ENCODE assay signal across 23 cellular contexts in genomic region chr15:42082832-42083604, GRCh38. TPM values are rescaled to one million over a fixed set of nuclear protein-coding genes. Genes with fewer than 3 reads are reported as not detected.
"Had no signal": no experiment of that assay in that cellular context is flagged by ENCODE, and none has a peak within 500 bp of the region (broad histone marks: within the 10 kb centered on the region; RNA-seq: fewer than 3 reads in every experiment).

No MANE protein-coding gene starts in this region.

- H3K9me3 ChIP-seq: heart left ventricle, spleen, tibial artery, uterus had no signal

- H3K4me3 ChIP-seq: heart left ventricle, spleen, tibial artery, uterus had no signal

- H3K27ac ChIP-seq: heart left ventricle, spleen, tibial artery, uterus, WERI-Rb-1 had no signal

- H3K36me3 ChIP-seq: heart left ventricle, spleen, tibial artery, uterus, WERI-Rb-1 had no signal

- H3K4me1 ChIP-seq: uterus had no signal

- H3K27me3 ChIP-seq: uterus had no signal

- DNase-seq: activated CD4-positive, alpha-beta T cell treated with anti-CD3 and anti-CD28 coated beads for 1 hour; activated CD4-positive, alpha-beta T cell treated with anti-CD3 and anti-CD28 coated beads, Interleukin-2, amount 50 U/mL, for 1 hour; activated CD8-positive, alpha-beta T cell treated with anti-CD3 and anti-CD28 coated beads, Interleukin-2, amount 10 ng/mL, durations not matched to agents 7 days and 5 days; activated naive CD4-positive, alpha-beta T cell treated with anti-CD3 and anti-CD28 coated beads, Interleukin-2, amount 10 ng/mL, durations not matched to agents 7 days and 5 days; amygdala; cerebellar nuclear complex; cortex of kidney; heart left ventricle; left cardiac atrium; naive thymus-derived CD4-positive, alpha-beta T cell; retina; spleen; stimulated activated CD4-positive, alpha-beta T cell treated with anti-CD3 and anti-CD28 coated beads, Interleukin-4, amount 100 ng/mL, for 24 hours; stimulated activated naive CD8-positive, alpha-beta T cell treated with anti-CD3 and anti-CD28 coated beads, Interleukin-15, Interleukin-2, amounts not matched to agents 100 U/mL and 50 U/mL, for 24 hours; substantia nigra; T-helper 1 cell; uterus; WERI-Rb-1 had no signal

RNA-seq across cellular contexts. Expression of gene PLA2G4D, which starts 11.3 kb away (rescaled TPM):
- total RNA-seq: activated CD8-positive, alpha-beta T cell treated with anti-CD3 and anti-CD28 coated beads, Interleukin-2, amount 10 ng/mL, durations not matched to agents 7 days and 5 days; epithelial cell of proximal tubule; fibroblast of villous mesenchyme; heart left ventricle; left cardiac atrium; naive thymus-derived CD4-positive, alpha-beta T cell; neural crest cell; progenitor cell of endocrine pancreas; spleen had no signal
- polyA plus RNA-seq: heart left ventricle; naive thymus-derived CD4-positive, alpha-beta T cell; spleen had no signal
